10 cellular contexts compared by ENCODE assay signal in the genomic region with DNA sequence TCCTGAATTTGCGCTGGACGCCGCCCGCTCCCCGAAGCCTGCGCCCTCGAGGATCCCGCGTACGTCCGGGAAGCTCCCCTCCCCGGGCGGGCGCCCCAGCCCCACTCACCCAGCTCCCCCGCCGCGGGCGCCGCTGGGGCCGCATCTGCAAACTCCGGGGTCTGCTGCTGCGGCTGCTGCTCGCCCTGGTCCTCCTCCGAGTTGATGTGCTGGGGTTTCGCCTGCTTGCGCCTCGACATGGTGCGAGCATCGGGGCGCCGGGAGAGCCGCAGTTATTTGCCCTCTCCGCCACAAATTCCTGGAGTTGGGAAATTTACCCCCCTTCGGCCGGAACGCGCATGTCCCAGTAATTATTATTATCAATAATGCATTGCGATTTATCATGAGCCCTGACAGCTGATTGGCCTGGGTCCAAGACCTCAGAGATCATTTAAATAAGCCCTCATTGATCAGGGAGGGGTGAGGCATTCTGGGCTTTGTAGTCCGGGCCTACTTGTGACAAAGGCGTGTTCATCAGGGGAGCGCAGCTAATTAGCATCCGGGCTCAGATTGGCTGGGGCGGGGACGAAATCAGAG. TPM values are rescaled to one million over a fixed set of nuclear protein-coding genes. Genes with fewer than 3 reads are reported as not detected.
DNase-seq lines count a peak whose midpoint lies in the region; TF ChIP-seq lines count a peak whose summit lies in the region.
"Had no signal": no experiment of that assay in that cellular context is flagged by ENCODE, and none has a peak within 500 bp of the region (broad histone marks: within the 10 kb centered on the region; RNA-seq: fewer than 3 reads in every experiment).

Gene SALL4 (minus strand): TSS at position 352 of the 576 bp plus-strand sequence. CDS start 113 bp downstream, at position 239.

- DNase-seq in AG09309 (ENCODE audit: low read depth), result no peak
- peak; percentile 84 to 90 for DNase-seq in NCI-H524 (lab: John Stamatoyannopoulos, UW)
- peak; percentile 96 for DNase-seq in endodermal cell
- DNase-seq in activated CD4-positive, alpha-beta T cell treated with anti-CD3 and anti-CD28 coated beads, Interleukin-2, amount 50 U/mL, for 1 hour, result no peak
- DNase-seq in activated gamma-delta T cell (lab: John Stamatoyannopoulos, UW), result no peak
- no peak for DNase-seq in activated naive CD4-positive, alpha-beta T cell (lab: John Stamatoyannopoulos, UW)
- no peak for DNase-seq in SHP77 treated with DMSO at 0.1 percent for 48 hours (lab: John Stamatoyannopoulos, UW)
- DNase-seq: RPMI8226 had no signal

- no peak for TF ChIP-seq RAD21 in neural cell (conservative IDR thresholded peaks at IDR 0.05)

- H3K36me3 ChIP-seq in endodermal cell (ENCODE audit: control insufficient read depth, insufficient read depth, low read length) (peaks cover 10% of the 10 kb centered on the region), neural cell (ENCODE audit: insufficient read depth, low read length) (no peaks in the 10 kb centered on the region)
- H3K36me3 ChIP-seq: adrenal gland had no signal

- H2AFZ ChIP-seq in neural cell (ENCODE audit: low read depth, low read length), result peak within 1 kb of the TSS; percentile 16

- H3K4me3 ChIP-seq in AG09309 (ENCODE audit: control insufficient read depth, low read depth, low read length) (peak within 1 kb of the TSS; percentile 63), endodermal cell (ENCODE audit: low read length) (peak within 1 kb of the TSS; percentile 99), neural cell (ENCODE audit: low read length) (peak within 1 kb of the TSS; percentile 71)

- no peak for TF ChIP-seq CTCF in AG09309 (IDR thresholded peaks at IDR 0.05; ENCODE audit: control insufficient read depth, insufficient read depth, low read depth, low read length, missing control alignments)
- TF ChIP-seq CTCF in endodermal cell (conservative IDR thresholded peaks at IDR 0.05), result no peak
- no peak for TF ChIP-seq CTCF in neural cell (IDR thresholded peaks at IDR 0.05; ENCODE audit: poor library complexity, severe bottlenecking)

- peaks cover 43% of the 10 kb centered on the region for H3K4me1 Mint-ChIP-seq in endodermal cell

- peak within 1 kb of the TSS; percentile 97 for H3K27ac Mint-ChIP-seq in endodermal cell

- no peaks in the 10 kb centered on the region for H3K9me2 ChIP-seq in neural cell (ENCODE audit: insufficient read depth, low read length)

- no peaks in the 10 kb centered on the region for H3K9me3 ChIP-seq in endodermal cell (ENCODE audit: control insufficient read depth, low read length)
- H3K9me3 ChIP-seq in neural cell (ENCODE audit: low read length), result no peaks in the 10 kb centered on the region
- H3K9me3 ChIP-seq: adrenal gland had no signal

- no peaks in the 10 kb centered on the region for H3K9me3 Mint-ChIP-seq in endodermal cell

- peaks cover 20% of the 10 kb centered on the region for H3K36me3 Mint-ChIP-seq in endodermal cell (ENCODE audit: low read depth)

- H3K27me3 ChIP-seq in endodermal cell (ENCODE audit: control insufficient read depth, insufficient read depth, low read length, poor library complexity, severe bottlenecking), result no peaks in the 10 kb centered on the region
- H3K27me3 ChIP-seq in neural cell (ENCODE audit: insufficient read depth, low read depth, low read length), result peaks cover 25% of the 10 kb centered on the region

- WGBS in endodermal cell (ENCODE audit: insufficient coverage in 1 of 2, insufficient read length in 1 of 2), 2 experiments, result 0% methylated on average over 16 to 44 of the region's 44 CpGs

- H3K4me1 ChIP-seq in endodermal cell (ENCODE audit: control insufficient read depth, insufficient read depth, low read length), result peaks cover 10% of the 10 kb centered on the region

- peak within 1 kb of the TSS; percentile 98 for H3K4me3 Mint-ChIP-seq in endodermal cell

- H3F3A ChIP-seq in neural cell (ENCODE audit: insufficient read depth, low read length, poor library complexity, severe bottlenecking), result no peaks in the 10 kb centered on the region

- no peak for TF ChIP-seq EP300 in neural cell (conservative IDR thresholded peaks at IDR 0.05; ENCODE audit: poor library complexity, severe bottlenecking)

- H3K27ac ChIP-seq in endodermal cell (ENCODE audit: low read depth, low read length) (peak within 1 kb of the TSS; percentile 73), neural cell (ENCODE audit: low read length) (no peak within 1 kb of the TSS)
- H3K27ac ChIP-seq: adrenal gland had no signal

- H4K20me1 ChIP-seq in neural cell (ENCODE audit: insufficient read depth), result no peaks in the 10 kb centered on the region

- peaks cover 20% of the 10 kb centered on the region for H3K79me2 ChIP-seq in neural cell (replicated peaks; ENCODE audit: insufficient read depth, low read length)

- H3K9ac ChIP-seq in endodermal cell (ENCODE audit: extremely low read depth, low read length, poor library complexity, severe bottlenecking) (peak within 1 kb of the TSS; percentile 94), neural cell (ENCODE audit: low read length) (peak within 1 kb of the TSS; percentile 53)

- H3K27me3 Mint-ChIP-seq in endodermal cell (ENCODE audit: insufficient read depth), result no peaks in the 10 kb centered on the region

- H3K4me2 ChIP-seq in neural cell (ENCODE audit: low read length), result peak within 1 kb of the TSS; percentile 61

TF ChIP-seq in neural cell, 6 proteins besides CTCF, POLR2A, EP300 and RAD21:
- no peak for TF ChIP-seq TAF1 (IDR thresholded peaks at IDR 0.05; ENCODE audit: low read depth)
- TF ChIP-seq POLR2AphosphoS5 (IDR thresholded peaks at IDR 0.05), result no peak
- no peak for TF ChIP-seq EZH2 (IDR thresholded peaks at IDR 0.05; ENCODE audit: borderline replicate concordance, insufficient read depth, low read length, poor library complexity, severe bottlenecking)
- no peak for TF ChIP-seq REST (IDR thresholded peaks at IDR 0.05; ENCODE audit: borderline replicate concordance)
- no peak for TF ChIP-seq SMC3 (conservative IDR thresholded peaks at IDR 0.05; ENCODE audit: poor library complexity)
- TF ChIP-seq MXI1 (conservative IDR thresholded peaks at IDR 0.05; ENCODE audit: poor library complexity, severe bottlenecking), result no peak

RNA-seq across cellular contexts. Expression of gene SALL4, which starts in this region (rescaled TPM):
- 100 to 1,000 TPM; 333 to 397 TPM for total RNA-seq in endodermal cell
- 49.1 TPM for polyA plus RNA-seq in endodermal cell (2013, experiment 1 of 2)
- 49.8 TPM for polyA plus RNA-seq in endodermal cell (2013, experiment 2 of 2)
- polyA plus RNA-seq in neural cell, result 1.1 and 1.4 TPM in 2 replicates
- 1.5 and 2.3 TPM in 2 replicates for polyA minus RNA-seq in neural cell

Comparison
In these comparisons a context has a peak if more than half of its experiments do, and no peak if none do; other contexts are left out.
1. DNase-seq: peak in NCI-H524 (2 of 2) and endodermal cell (single experiment); none in AG09309 (single experiment), activated CD4-positive, alpha-beta T cell treated with anti-CD3 and anti-CD28 coated beads, Interleukin-2, amount 50 U/mL, for 1 hour (single experiment), activated gamma-delta T cell (single experiment), activated naive CD4-positive, alpha-beta T cell (0 of 4) and SHP77 treated with DMSO at 0.1 percent for 48 hours (single experiment).
2. Peak in every context shown above with its lines, with median percentiles within 50 percentile points of each other: H3K4me3 ChIP-seq.